In genomic region chr20:32387262-32387661, GRCh38 we compare ENCODE assay signal across 13 cellular contexts. TPM values are rescaled to one million over a fixed set of nuclear protein-coding genes. Genes with fewer than 3 reads are reported as not detected.
DNase-seq lines count a peak whose midpoint lies in the region; ATAC-seq, FAIRE-seq and TF ChIP-seq lines count a peak whose summit lies in the region.
"Had no signal": no experiment of that assay in that cellular context is flagged by ENCODE, and none has a peak within 500 bp of the region (broad histone marks: within the 10 kb centered on the region; RNA-seq: fewer than 3 reads in every experiment).

No MANE protein-coding gene starts in this region.

- peak overlapping the region in 1 of 7 donors; percentile 3 for H3K4me3 Mint-ChIP-seq in CD8-positive, alpha-beta memory T cell
- H3K4me3 Mint-ChIP-seq in T-helper 2 cell treated with Interferon-gamma antibody and Interleukin-4, amounts not matched to agents 5 μg/mL and 100 μg/mL, for 36 hours, result peak overlapping the region; percentile 44
- H3K4me3 Mint-ChIP-seq: WTC11 had no signal

- no peaks in the 10 kb centered on the region for H3K27me3 Mint-ChIP-seq in CD8-positive, alpha-beta memory T cell
- no peaks in the 10 kb centered on the region for H3K27me3 Mint-ChIP-seq in T-helper 2 cell treated with Interferon-gamma antibody and Interleukin-4, amounts not matched to agents 5 μg/mL and 100 μg/mL, for 36 hours (ENCODE audit: low read depth)

- H3K27ac Mint-ChIP-seq in CD8-positive, alpha-beta memory T cell, result peak overlapping the region; percentile 25 to 71 (median 44)
- peak overlapping the region; percentile 58 for H3K27ac Mint-ChIP-seq in T-helper 2 cell treated with Interferon-gamma antibody and Interleukin-4, amounts not matched to agents 5 μg/mL and 100 μg/mL, for 36 hours
- H3K27ac Mint-ChIP-seq: WTC11 had no signal

- DNase-seq in CD8-positive, alpha-beta memory T cell, result peak in 3 of 5 donors; percentile 58 to 77 (median 66)
- DNase-seq in GM12892 (ENCODE audit: insufficient read length), result no peak
- DNase-seq in T-helper 2 cell treated with Interferon-gamma antibody and Interleukin-4, amounts not matched to agents 5 μg/mL and 100 μg/mL, for 36 hours (ENCODE audit: low spot score), result peak; percentile 56
- peak; percentile 26 for DNase-seq in fibroblast of mammary gland (ENCODE audit: low read depth)
- DNase-seq in stomach, result no peak
- no peak for DNase-seq in aorta
- no peak for DNase-seq in AG20443 (ENCODE audit: low spot score)
- no peak for DNase-seq in HPDE6-E6E7 (ENCODE audit: extremely low spot score)
- DNase-seq: heart left ventricle, NCI-H82 had no signal

- H3K9me3 Mint-ChIP-seq in CD8-positive, alpha-beta memory T cell, result no peaks in the 10 kb centered on the region
- no peaks in the 10 kb centered on the region for H3K9me3 Mint-ChIP-seq in T-helper 2 cell treated with Interferon-gamma antibody and Interleukin-4, amounts not matched to agents 5 μg/mL and 100 μg/mL, for 36 hours
- H3K9me3 Mint-ChIP-seq: WTC11 had no signal

- peaks cover 47 to 78% (median 73%) of the 10 kb centered on the region in 3 donors for H3K4me1 Mint-ChIP-seq in CD8-positive, alpha-beta memory T cell
- peaks cover 49% of the 10 kb centered on the region for H3K4me1 Mint-ChIP-seq in T-helper 2 cell treated with Interferon-gamma antibody and Interleukin-4, amounts not matched to agents 5 μg/mL and 100 μg/mL, for 36 hours (ENCODE audit: low read depth)
- H3K4me1 Mint-ChIP-seq: WTC11 had no signal

- H3K27me3 ChIP-seq in CD8-positive, alpha-beta memory T cell (ENCODE audit: insufficient read depth, low read length, poor library complexity, severe bottlenecking), result no peaks in the 10 kb centered on the region
- H3K27me3 ChIP-seq in stomach, result no peaks in the 10 kb centered on the region
- H3K27me3 ChIP-seq in aorta (ENCODE audit: control insufficient read depth in 1 of 2, insufficient read depth in 2 of 2, low read length in 1 of 2), result no peaks in the 10 kb centered on the region
- H3K27me3 ChIP-seq: heart left ventricle had no signal

- peaks cover 9% of the 10 kb centered on the region for H3K36me3 ChIP-seq in CD8-positive, alpha-beta memory T cell (ENCODE audit: insufficient read depth, low read length)
- H3K36me3 ChIP-seq in stomach (peaks cover 0 to 23% (median 13%) of the 10 kb centered on the region in 4 donors), aorta (ENCODE audit: control insufficient read depth in 1 of 2, insufficient read depth in 2 of 2, low read length in 1 of 2) (no peaks in the 10 kb centered on the region)
- H3K36me3 ChIP-seq: thoracic aorta had no signal

- no peak for TF ChIP-seq POLR2A in GM12892 (IDR thresholded peaks at IDR 0.05; ENCODE audit: low read depth, low read length)
- no peak for TF ChIP-seq POLR2A in stomach (IDR thresholded peaks at IDR 0.05)

- ATAC-seq in aorta (ENCODE audit: low FRiP score), result no peak
- ATAC-seq: heart left ventricle, WTC11 had no signal

- 65 to 88% (median 82%) methylated on average over 2 of the region's 2 CpGs for WGBS in stomach, 5 donors
- 85 to 86% methylated on average over 2 of the region's 2 CpGs for WGBS in aorta, 2 donors

- intact Hi-C loops in stomach (cut with DNase I; ENCODE audit: low total_unique reads), result no loop called here
- intact Hi-C loops in aorta (cut with DNase I), result no loop called here

- CTCF ChIA-PET in CD8-positive, alpha-beta memory T cell (lab: Charles Lee), result no interaction called here

- POLR2A ChIA-PET in CD8-positive, alpha-beta memory T cell (lab: Charles Lee), result interaction anchor here (0.7 to 1.2 kb wide), 2 partner anchors 28 to 32 kb away, joined by 4 read pairs; no protein-coding TSS in a partner anchor

- FAIRE-seq in GM12892 (lab: Jason Lieb, UNC), result peak; percentile 71

- H3K4me3 ChIP-seq in CD8-positive, alpha-beta memory T cell (ENCODE audit: low read length), result peak overlapping the region; percentile 5
- H3K4me3 ChIP-seq in fibroblast of mammary gland (ENCODE audit: control insufficient read depth, low read depth, low read length), result no peak overlapping the region
- H3K4me3 ChIP-seq in stomach, result no peak overlapping the region
- H3K4me3 ChIP-seq in aorta (ENCODE audit: low read length in 2 of 2), result no peak overlapping the region
- H3K4me3 ChIP-seq: coronary artery, heart left ventricle, thoracic aorta had no signal

- no peak overlapping the region for H3K27ac ChIP-seq in CD8-positive, alpha-beta memory T cell (ENCODE audit: low read depth, low read length)
- peak overlapping the region in 1 of 5 donors; percentile 32 for H3K27ac ChIP-seq in stomach
- no peak overlapping the region for H3K27ac ChIP-seq in aorta (ENCODE audit: low read depth in 1 of 2, low read length in 2 of 2)
- H3K27ac ChIP-seq: coronary artery, heart left ventricle, thoracic aorta had no signal

- no peak for TF ChIP-seq EP300 in stomach (IDR thresholded peaks at IDR 0.05)

- TF ChIP-seq CTCF in fibroblast of mammary gland (conservative IDR thresholded peaks at IDR 0.05; ENCODE audit: control insufficient read depth, insufficient read depth, low read depth, low read length) (no peak), stomach (IDR thresholded peaks at IDR 0.05) (no peak)

- H3K9me3 ChIP-seq in CD8-positive, alpha-beta memory T cell (ENCODE audit: low read length), result no peaks in the 10 kb centered on the region
- H3K9me3 ChIP-seq in stomach (no peaks in the 10 kb centered on the region), aorta (ENCODE audit: control insufficient read depth, low read length) (no peaks in the 10 kb centered on the region)
- H3K9me3 ChIP-seq: heart left ventricle, thoracic aorta had no signal

- H3K4me1 ChIP-seq in CD8-positive, alpha-beta memory T cell (ENCODE audit: insufficient read depth, low read length), result peaks cover 27% of the 10 kb centered on the region
- H3K4me1 ChIP-seq in stomach (peaks cover 9 to 87% (median 45%) of the 10 kb centered on the region in 4 donors), aorta (ENCODE audit: control insufficient read depth in 1 of 2, insufficient read depth in 2 of 2, low read length in 2 of 2) (peaks cover 0 to 3% of the 10 kb centered on the region in 2 donors)

- peaks cover 0 to 41% (median 2%) of the 10 kb centered on the region in 3 donors for H3K36me3 Mint-ChIP-seq in CD8-positive, alpha-beta memory T cell
- peaks cover 41% of the 10 kb centered on the region for H3K36me3 Mint-ChIP-seq in T-helper 2 cell treated with Interferon-gamma antibody and Interleukin-4, amounts not matched to agents 5 μg/mL and 100 μg/mL, for 36 hours (ENCODE audit: low read depth)
- H3K36me3 Mint-ChIP-seq: WTC11 had no signal

RNA-seq across cellular contexts. Expression of gene ASXL1, which starts 29.1 kb away (rescaled TPM):
- total RNA-seq in CD8-positive, alpha-beta memory T cell, result 100 to 1,000 TPM; 131 to 133 TPM
- 19.8 TPM for polyA plus RNA-seq in CD8-positive, alpha-beta memory T cell
- 58.3 TPM for polyA plus RNA-seq in GM12892 (2012; ENCODE audit: missing spikeins)
- 100 to 1,000 TPM in 2 of 5 donors, 10 to 100 TPM in 3; 50.4 to 185 (median 75.5) TPM for total RNA-seq in stomach
- 10 to 100 TPM in 1 of 3 donors, 1 to 10 TPM in 2; 9.0 to 14.2 (median 9.7) TPM for polyA plus RNA-seq in stomach
- 100 to 1,000 TPM in 1 of 2 donors, 10 to 100 TPM in 1; 92.5 to 102 TPM for total RNA-seq in aorta
- 10 to 100 TPM; 18.0 to 51.7 TPM for polyA plus RNA-seq in aorta

Comparison
In these comparisons a context has a peak if more than half of its experiments do, and no peak if none do; other contexts are left out.
1. DNase-seq: peak in CD8-positive, alpha-beta memory T cell (3 of 5), T-helper 2 cell treated with Interferon-gamma antibody and Interleukin-4, amounts not matched to agents 5 μg/mL and 100 μg/mL, for 36 hours (single experiment) and fibroblast of mammary gland (single experiment); none in GM12892 (single experiment), stomach (single experiment), aorta (0 of 2), AG20443 (single experiment) and HPDE6-E6E7 (single experiment).